In the genomic region with DNA sequence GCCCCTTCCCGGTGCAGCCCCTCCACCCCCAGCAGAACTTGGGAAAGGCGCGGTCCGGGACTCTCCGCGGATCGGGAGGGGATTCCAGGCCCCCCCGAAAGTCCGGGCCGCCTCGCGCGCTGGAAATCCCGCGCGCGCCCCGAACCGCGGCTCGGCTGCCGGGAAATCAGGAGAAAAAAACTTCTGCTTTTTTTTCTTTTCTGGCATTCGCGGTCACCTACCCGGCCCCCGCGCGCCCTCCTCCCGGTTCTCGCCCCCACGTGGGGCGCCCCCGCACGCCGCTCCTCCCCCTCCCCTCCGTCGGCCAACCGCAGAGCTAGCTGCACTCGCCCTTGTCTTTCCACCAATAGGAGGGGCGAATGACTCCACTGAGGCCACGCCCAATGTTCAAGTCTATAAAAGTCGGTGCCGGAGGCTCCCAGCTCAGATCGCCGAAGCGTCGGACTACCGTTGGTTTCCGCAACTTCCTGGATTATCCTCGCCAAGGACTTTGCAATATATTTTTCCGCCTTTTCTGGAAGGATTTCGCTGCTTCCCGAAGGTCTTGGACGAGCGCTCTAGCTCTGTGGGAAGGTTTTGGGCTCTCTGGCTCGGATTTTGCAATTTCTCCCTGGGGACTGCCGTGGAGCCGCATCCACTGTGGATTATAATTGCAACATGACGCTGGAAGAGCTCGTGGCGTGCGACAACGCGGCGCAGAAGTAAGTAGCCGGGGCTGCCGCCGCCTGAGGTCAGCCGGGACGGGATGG, we compare ENCODE assay signal across 8 cellular contexts. TPM values are rescaled to one million over a fixed set of nuclear protein-coding genes. Genes with fewer than 3 reads are reported as not detected.
DNase-seq lines count a peak whose midpoint lies in the region; ATAC-seq and TF ChIP-seq lines count a peak whose summit lies in the region.

A gene with protein sequence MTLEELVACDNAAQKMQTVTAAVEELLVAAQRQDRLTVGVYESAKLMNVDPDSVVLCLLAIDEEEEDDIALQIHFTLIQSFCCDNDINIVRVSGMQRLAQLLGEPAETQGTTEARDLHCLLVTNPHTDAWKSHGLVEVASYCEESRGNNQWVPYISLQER (plus strand): TSS at position 426 of the 749 bp plus-strand sequence. CDS start 232 bp downstream, at position 658.

- TF ChIP-seq CTCF in AG10803 (conservative IDR thresholded peaks at IDR 0.05; ENCODE audit: low read length): no peak
- TF ChIP-seq CTCF in kidney epithelial cell (IDR thresholded peaks at IDR 0.05; ENCODE audit: insufficient read depth, low read length, poor library complexity, severe bottlenecking): no peak

- DNase-seq in AG10803 (ENCODE audit: low read depth) (peak; percentile 98), NCI-H510A (lab: John Stamatoyannopoulos, UW) (peak; percentile 39), cerebellum (ENCODE audit: low spot score) (peak; percentile 100), kidney epithelial cell (ENCODE audit: low read depth) (no peak)
- DNase-seq in activated CD4-positive, alpha-beta T cell treated with anti-CD3 and anti-CD28 coated beads for 24 hours (ENCODE audit: low read depth in 2 of 2): peak; percentile 95 to 98
- DNase-seq in stimulated activated CD4-positive, alpha-beta T cell treated with anti-CD3 and anti-CD28 coated beads, Interleukin-15, amount 100 ng/mL, for 24 hours: peak; percentile 97

- no peaks in the 10 kb centered on the region for H3K27me3 ChIP-seq in kidney epithelial cell (ENCODE audit: control insufficient read depth, insufficient read depth, low read length)

- H3K4me3 ChIP-seq in AG10803 (ENCODE audit: low read length): peak within 1 kb of the TSS; percentile 100
- H3K4me3 ChIP-seq in kidney epithelial cell (ENCODE audit: low read depth, low read length): peak within 1 kb of the TSS; percentile 94

- no peaks in the 10 kb centered on the region for H3K36me3 ChIP-seq in kidney epithelial cell (ENCODE audit: control insufficient read depth, insufficient read depth, low read length)

- ATAC-seq in GM19025 (IDR thresholded peaks at IDR 0.05; ENCODE audit: low read depth, unreplicated experiment): peak; percentile 39
- peak; percentile 49 for ATAC-seq in HG03432 (IDR thresholded peaks at IDR 0.05; ENCODE audit: unreplicated experiment)

RNA-seq across cellular contexts. Expression of the gene that starts here (rescaled TPM):
- total RNA-seq in cerebellum: 3.8 TPM
- 99.6 and 106 TPM in 2 replicates for total RNA-seq in kidney epithelial cell

Comparison
In these comparisons a context has a peak if more than half of its experiments do, and no peak if none do; other contexts are left out.
1. RNA of the gene that starts here (total RNA-seq): 99.6 to 106 TPM in kidney epithelial cell; 3.8 TPM in cerebellum (single experiment); every median in the first group is over 10 times any median in the second.